31 cellular contexts compared by ENCODE assay signal in the genomic region with DNA sequence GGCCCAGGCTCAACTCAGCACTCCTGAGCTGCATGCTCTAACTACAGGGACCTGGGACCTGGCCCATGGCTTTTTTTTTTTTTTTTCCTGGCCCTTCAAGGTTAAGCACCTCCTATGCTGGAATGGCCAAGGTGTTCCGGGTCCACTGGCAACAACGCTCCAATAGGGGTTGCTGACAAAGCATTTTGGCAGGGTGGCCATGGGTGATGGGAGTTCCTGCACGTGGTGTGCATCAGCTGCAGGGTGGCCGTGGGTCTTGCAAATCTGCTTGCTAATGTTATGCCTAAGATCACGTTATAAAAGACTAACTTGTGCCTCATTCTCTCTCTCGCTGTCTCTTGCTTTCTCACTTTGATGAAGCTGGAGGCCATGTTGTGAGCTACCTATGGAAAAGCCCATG. TPM values are rescaled to one million over a fixed set of nuclear protein-coding genes. Genes with fewer than 3 reads are reported as not detected.
A peak's percentile ranks its signal among the peaks of the same experiment; 100 is the strongest.
DNase-seq lines count a peak whose midpoint lies in the region; FAIRE-seq and TF ChIP-seq lines count a peak whose summit lies in the region.
"Had no signal": no experiment of that assay in that cellular context is flagged by ENCODE, and none has a peak within 500 bp of the region (broad histone marks: within the 10 kb centered on the region; RNA-seq: fewer than 3 reads in every experiment).

No MANE protein-coding gene starts in this region.

- H4K20me1 ChIP-seq in OCI-LY3 (ENCODE audit: insufficient read depth, low read length): no peaks in the 10 kb centered on the region

- no peak overlapping the region for H3K27ac ChIP-seq in OCI-LY3 (ENCODE audit: low read length)
- peak overlapping the region; percentile 100 for H3K27ac ChIP-seq in neutrophil
- no peak overlapping the region for H3K27ac ChIP-seq in Peyer's patch
- H3K27ac ChIP-seq: ascending aorta, cardiac muscle cell, KMS-11, ovary had no signal

- no peaks in the 10 kb centered on the region for H3K79me2 ChIP-seq in OCI-LY3 (ENCODE audit: low read length)

- H3K36me3 ChIP-seq in OCI-LY3 (replicated peaks; ENCODE audit: low read depth, low read length) (no peaks in the 10 kb centered on the region), neutrophil (no peaks in the 10 kb centered on the region), BE2C (no peaks in the 10 kb centered on the region), Peyer's patch (no peaks in the 10 kb centered on the region)
- H3K36me3 ChIP-seq: ascending aorta, cardiac muscle cell, gastroesophageal sphincter, ovary, right atrium auricular region had no signal

- FAIRE-seq in frontal cortex (lab: Jason Lieb, UNC): no peak
- FAIRE-seq: GM18507, HTR-8/SVneo, urothelium cell line had no signal

- H3K36me3 Mint-ChIP-seq in CD14-positive monocyte (peaks cover 38 to 61% of the 10 kb centered on the region in 2 donors), endothelial cell (ENCODE audit: low read depth, unreplicated experiment) (peaks cover 3% of the 10 kb centered on the region)
- H3K36me3 Mint-ChIP-seq: stimulated activated memory B cell treated with anti-CD40 and anti-IgM and Interleukin-4, amounts not matched to agents 10 μg/mL and 1 μg/mL and 100 μg/mL, for 72 hours had no signal

- no peaks in the 10 kb centered on the region for H3K27me3 Mint-ChIP-seq in CD14-positive monocyte (ENCODE audit: low read depth in 3 of 3)
- peaks cover 3% of the 10 kb centered on the region for H3K27me3 Mint-ChIP-seq in endothelial cell (ENCODE audit: unreplicated experiment)

- no peak overlapping the region for H3K9ac ChIP-seq in OCI-LY3 (ENCODE audit: low read length)
- H3K9ac ChIP-seq: KMS-11, SK-N-SH had no signal

- H3K4me1 ChIP-seq in OCI-LY3 (ENCODE audit: low read length): peaks cover 49% of the 10 kb centered on the region
- H3K4me1 ChIP-seq in neutrophil (ENCODE audit: control insufficient read depth in 1 of 2, insufficient read depth in 1 of 2, low read depth in 1 of 2, low read length in 1 of 2): peaks cover 96 to 97% of the 10 kb centered on the region in 2 experiments
- H3K4me1 ChIP-seq in BE2C: no peaks in the 10 kb centered on the region
- no peaks in the 10 kb centered on the region for H3K4me1 ChIP-seq in Peyer's patch
- H3K4me1 ChIP-seq: ascending aorta, gastroesophageal sphincter had no signal

- intact Hi-C loops in CD14-positive monocyte (cut with micrococcal nuclease): loop anchor here in 1 of 2 donors (2.0 kb wide), 1 partner anchor 14 kb away; no protein-coding TSS in a partner anchor

- H3K4me3 Mint-ChIP-seq in CD14-positive monocyte: peak overlapping the region; percentile 60 to 86
- peak overlapping the region; percentile 42 for H3K4me3 Mint-ChIP-seq in endothelial cell (ENCODE audit: unreplicated experiment)
- H3K4me3 Mint-ChIP-seq: nephron; stimulated activated memory B cell treated with anti-CD40 and anti-IgM and Interleukin-4, amounts not matched to agents 10 μg/mL and 1 μg/mL and 100 μg/mL, for 72 hours; T-helper 17 cell had no signal

- no peaks in the 10 kb centered on the region for H3K9me3 Mint-ChIP-seq in CD14-positive monocyte
- no peaks in the 10 kb centered on the region for H3K9me3 Mint-ChIP-seq in endothelial cell (ENCODE audit: unreplicated experiment)
- H3K9me3 Mint-ChIP-seq: CD4-positive, alpha-beta T cell had no signal

- H3K4me1 Mint-ChIP-seq in CD14-positive monocyte (peaks cover 88% of the 10 kb centered on the region), endothelial cell (ENCODE audit: unreplicated experiment) (peaks cover 20% of the 10 kb centered on the region)

- H3K27me3 ChIP-seq in OCI-LY3 (ENCODE audit: low read depth, low read length) (peaks cover 28% of the 10 kb centered on the region), neutrophil (no peaks in the 10 kb centered on the region), BE2C (peaks cover 35% of the 10 kb centered on the region), Peyer's patch (no peaks in the 10 kb centered on the region)
- H3K27me3 ChIP-seq: ascending aorta, cardiac muscle cell, ovary, right atrium auricular region had no signal

- TF ChIP-seq CTCF in CD14-positive monocyte (IDR thresholded peaks at IDR 0.05) (no peak), OCI-LY3 (IDR thresholded peaks at IDR 0.05; ENCODE audit: low read depth, low read length) (no peak), endothelial cell (IDR thresholded peaks at IDR 0.05; ENCODE audit: unreplicated experiment) (no peak), neutrophil (IDR thresholded peaks at IDR 0.05) (no peak), BE2C (IDR thresholded peaks at IDR 0.05; ENCODE audit: low read depth, low read length) (no peak), Peyer's patch (IDR thresholded peaks at IDR 0.05) (no peak)

- no peak overlapping the region for H2AFZ ChIP-seq in OCI-LY3 (ENCODE audit: low read depth, low read length)

- no peak for TF ChIP-seq POLR2A in Peyer's patch (IDR thresholded peaks at IDR 0.05)

- no peak overlapping the region for H3K4me3 ChIP-seq in OCI-LY3 (ENCODE audit: low read length)
- H3K4me3 ChIP-seq in neutrophil (ENCODE audit: low read depth in 1 of 2, low read length in 1 of 2): peak overlapping the region; percentile 51 to 59
- no peak overlapping the region for H3K4me3 ChIP-seq in BE2C (ENCODE audit: low read depth, low read length)
- no peak overlapping the region for H3K4me3 ChIP-seq in Peyer's patch
- H3K4me3 ChIP-seq: ascending aorta, cardiac muscle cell, gastroesophageal sphincter, ovary, right atrium auricular region had no signal

- H3K9me3 ChIP-seq in OCI-LY3 (ENCODE audit: insufficient read depth, low read length) (no peaks in the 10 kb centered on the region; the same call in 1 of the 2 replicates), neutrophil (no peaks in the 10 kb centered on the region), BE2C (no peaks in the 10 kb centered on the region), Peyer's patch (no peaks in the 10 kb centered on the region)
- H3K9me3 ChIP-seq: ascending aorta, gastroesophageal sphincter, ovary, right atrium auricular region, SK-N-SH had no signal

- H3K4me2 ChIP-seq in OCI-LY3 (ENCODE audit: low read length): peak overlapping the region; percentile 26; the same call in 1 of the 2 replicates
- H3K4me2 ChIP-seq: KMS-11, SK-N-SH had no signal

- DNase-seq in CD14-positive monocyte (ENCODE audit: low spot score) (no peak), endothelial cell (ENCODE audit: low spot score) (no peak), BE2C (no peak), Peyer's patch (no peak), frontal cortex (ENCODE audit: low spot score in 2 of 2) (no peak)
- DNase-seq: CD4-positive, alpha-beta T cell; dermis blood vessel endothelial cell; hippocampal formation; midbrain; NCI-H1436; NCI-H345; ovary; SK-N-SH; stimulated activated CD4-positive, alpha-beta T cell treated with anti-CD3 and anti-CD28 coated beads, Interleukin-12 subunit alpha, Interleukin-12 subunit beta, amount 100 ng/mL, for 4 hours; stimulated activated CD4-positive, alpha-beta T cell treated with anti-CD3 and anti-CD28 coated beads, Interleukin-4, amount 100 ng/mL, for 24 hours; T-helper 17 cell had no signal

- H3K27ac Mint-ChIP-seq in CD14-positive monocyte: peak overlapping the region; percentile 98 to 100 (median 100)
- H3K27ac Mint-ChIP-seq in endothelial cell (ENCODE audit: unreplicated experiment): no peak overlapping the region
- H3K27ac Mint-ChIP-seq: CD4-positive, alpha-beta T cell; nephron; T-helper 17 cell had no signal

RNA-seq across cellular contexts. Expression of a gene that starts 5.8 kb away (rescaled TPM):
- 10 to 100 TPM; 71.8 to 93.3 TPM for polyA plus RNA-seq in CD14-positive monocyte
- total RNA-seq in endothelial cell (ENCODE audit: unreplicated experiment) (not detected), Peyer's patch (not detected), frontal cortex (under 0.01 TPM)
- polyA plus RNA-seq in BE2C (2012; ENCODE audit: insufficient read depth, insufficient read length, low read depth): not detected
- total RNA-seq: activated CD8-positive, alpha-beta memory T cell treated with anti-CD3 and anti-CD28 coated beads for 36 hours; cardiac muscle cell; Daoy; dermis blood vessel endothelial cell had no signal
- polyA plus RNA-seq: cardiac muscle cell, SK-N-SH had no signal

RNA-seq across cellular contexts. Expression of a gene that starts 11.6 kb away (rescaled TPM):
- 100 to 1,000 TPM in 1 of 2 donors, 10 to 100 TPM in 1; 87.5 to 133 TPM for polyA plus RNA-seq in CD14-positive monocyte
- total RNA-seq in endothelial cell (ENCODE audit: unreplicated experiment) (0.82 TPM), Peyer's patch (1 to 10 TPM in 2 of 4 donors, not detected in 2; 1.9 to 2.1 TPM), frontal cortex (0.41 TPM)
- not detected for polyA plus RNA-seq in BE2C (2012; ENCODE audit: insufficient read depth, insufficient read length, low read depth)
- total RNA-seq: cardiac muscle cell, Daoy, dermis blood vessel endothelial cell had no signal
- polyA plus RNA-seq: cardiac muscle cell, SK-N-SH had no signal

RNA-seq across cellular contexts. Expression of a gene that starts 28.1 kb away (rescaled TPM):
- 1 to 10 TPM in 1 of 2 donors, under 1 TPM in 1; 0.75 to 3.0 TPM for polyA plus RNA-seq in CD14-positive monocyte
- total RNA-seq in endothelial cell (ENCODE audit: unreplicated experiment): 5.4 TPM
- polyA plus RNA-seq in BE2C (2012; ENCODE audit: insufficient read depth, insufficient read length, low read depth): 25.4 TPM
- total RNA-seq in Peyer's patch: 10 to 100 TPM in 1 of 4 donors, 1 to 10 TPM in 3; 4.4 to 10.0 (median 6.5) TPM
- total RNA-seq in frontal cortex: 4.1 TPM

RNA-seq across cellular contexts. Expression of a gene that starts 53.6 kb away (rescaled TPM):
- polyA plus RNA-seq in CD14-positive monocyte: not detected
- total RNA-seq in endothelial cell (ENCODE audit: unreplicated experiment) (not detected), Peyer's patch (1 to 10 TPM in 2 of 4 donors, not detected in 2; 1.1 to 6.6 TPM), frontal cortex (not detected)
- polyA plus RNA-seq in BE2C (2012; ENCODE audit: insufficient read depth, insufficient read length, low read depth): not detected
- total RNA-seq: ascending aorta, Daoy, dermis blood vessel endothelial cell, gastroesophageal sphincter, temporal lobe had no signal
- polyA plus RNA-seq: cardiac muscle cell had no signal

Comparison
In these comparisons a context has a peak if more than half of its experiments do, and no peak if none do; other contexts are left out.
1. H3K4me3 ChIP-seq: peak in neutrophil (2 of 2); none in OCI-LY3 (single experiment), BE2C (single experiment) and Peyer's patch (0 of 4).